ENCODE assay signal across 2 cellular contexts in the genomic region with DNA sequence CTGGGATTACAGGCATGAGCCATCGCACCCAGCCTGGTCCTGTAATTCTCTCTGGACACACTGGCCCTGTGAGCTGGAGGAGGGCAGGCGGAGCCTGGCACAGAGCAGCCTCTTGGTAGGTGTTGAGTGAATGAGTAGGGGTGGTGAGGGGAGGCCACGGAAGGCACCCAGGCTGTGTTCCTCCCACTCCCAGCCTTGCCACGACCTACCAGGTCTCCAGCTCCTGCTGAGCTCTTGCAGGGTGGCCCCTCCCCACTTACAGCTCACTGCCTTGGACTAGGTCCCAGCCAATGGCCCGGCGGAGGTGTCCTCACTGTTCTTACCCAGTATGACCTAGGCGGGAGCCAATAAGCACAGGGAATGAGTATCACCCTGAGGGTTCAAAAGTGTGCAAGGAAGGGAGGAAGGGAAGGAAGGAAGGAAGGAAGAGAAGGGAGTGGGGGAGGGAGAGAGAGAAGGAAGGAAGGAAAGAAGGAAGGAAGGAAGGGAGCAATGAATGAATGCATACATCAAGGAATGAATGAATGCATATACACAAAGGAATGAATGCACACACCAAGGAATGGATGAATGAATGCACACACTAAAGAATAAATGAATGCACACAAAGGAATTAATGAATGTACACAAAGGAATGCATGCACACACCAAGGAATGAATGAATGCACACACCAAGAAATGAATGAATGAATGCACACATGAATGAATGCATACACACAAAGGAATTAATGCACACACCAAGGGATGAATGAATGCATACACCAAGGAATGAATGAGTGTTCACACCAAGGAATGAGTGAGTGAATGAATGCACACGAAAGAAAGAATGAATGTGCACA.
TF ChIP-seq lines count a peak whose summit lies in the region.

No MANE protein-coding gene starts in this region.

TF ChIP-seq in HepG2, 621 proteins besides CTCF, POLR2A, EP300 and RAD21 (continued from another document):
- TF ChIP-seq, protein P1, sequence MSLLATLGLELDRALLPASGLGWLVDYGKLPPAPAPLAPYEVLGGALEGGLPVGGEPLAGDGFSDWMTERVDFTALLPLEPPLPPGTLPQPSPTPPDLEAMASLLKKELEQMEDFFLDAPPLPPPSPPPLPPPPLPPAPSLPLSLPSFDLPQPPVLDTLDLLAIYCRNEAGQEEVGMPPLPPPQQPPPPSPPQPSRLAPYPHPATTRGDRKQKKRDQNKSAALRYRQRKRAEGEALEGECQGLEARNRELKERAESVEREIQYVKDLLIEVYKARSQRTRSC (CRISPR knock-in tag; IDR thresholded peaks at IDR 0.05; ENCODE audit: low read depth) = no peak
- TF ChIP-seq ZNF382 (CRISPR knock-in tag; IDR thresholded peaks at IDR 0.05; ENCODE audit: borderline replicate concordance) = no peak
TF ChIP-seq in HepG2: peak in this region for 3.

TF ChIP-seq in WTC11, 78 proteins besides CTCF, POLR2A, EP300 and RAD21 (continued from another document):
- TF ChIP-seq, protein P2, sequence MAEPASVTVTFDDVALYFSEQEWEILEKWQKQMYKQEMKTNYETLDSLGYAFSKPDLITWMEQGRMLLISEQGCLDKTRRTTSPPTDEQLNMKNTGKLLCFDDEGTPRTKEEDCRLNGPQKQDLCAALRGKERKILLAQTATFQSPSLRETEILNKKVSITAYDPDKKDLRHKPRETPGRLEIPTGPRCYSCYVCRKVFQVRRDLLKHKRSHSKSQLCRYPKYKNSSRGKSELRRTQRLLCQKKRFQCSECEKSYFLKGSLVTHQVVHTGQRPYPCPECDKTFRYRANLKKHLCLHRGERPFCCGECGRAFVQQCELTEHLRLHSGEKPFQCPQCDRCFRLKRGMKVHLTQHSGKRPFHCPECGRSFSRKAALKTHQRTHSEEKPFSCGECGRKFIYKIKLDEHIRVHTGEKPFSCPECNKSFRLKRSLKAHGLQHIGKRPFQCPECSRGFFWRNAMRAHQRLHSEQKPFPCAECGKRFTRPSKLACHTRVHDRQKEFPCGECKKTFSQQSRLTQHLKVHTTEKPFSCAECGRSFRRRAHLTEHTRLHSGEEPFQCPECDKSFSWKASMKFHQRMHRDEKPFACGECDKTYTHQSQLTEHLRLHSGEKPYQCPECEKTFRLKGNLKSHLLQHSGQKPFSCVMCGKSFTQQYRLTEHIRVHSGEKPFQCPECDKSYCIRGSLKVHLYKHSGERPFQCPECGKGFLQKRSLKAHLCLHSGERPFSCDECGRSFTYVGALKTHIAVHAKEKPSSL (CRISPR knock-in tag; conservative IDR thresholded peaks at IDR 0.05) = no peak
- TF ChIP-seq EMX1 (CRISPR knock-in tag; IDR thresholded peaks at IDR 0.05) (no peak), SOX15 (CRISPR knock-in tag; IDR thresholded peaks at IDR 0.05) (no peak)
